ENCODE assay signal across 8 cellular contexts in genomic region chr4:6269400-6269650, GRCh38. TPM values are rescaled to one million over a fixed set of nuclear protein-coding genes. Genes with fewer than 3 reads are reported as not detected.
DNase-seq lines count a peak whose midpoint lies in the region; ATAC-seq, FAIRE-seq and TF ChIP-seq lines count a peak whose summit lies in the region.

No MANE protein-coding gene starts in this region.

- POLR2A ChIA-PET in Caco-2 (lab: Charles Lee), result interaction anchor here (0.6 to 1.0 kb wide), 2 partner anchors 9 to 448 kb away, joined by 3 to 5 read pairs; no protein-coding TSS in a partner anchor

- CTCF ChIA-PET in Caco-2 (lab: Charles Lee), result interaction anchor here (0.8 to 2.1 kb wide), 3 partner anchors 9 to 58 kb away, joined by 4 to 8 read pairs (median 7); no protein-coding TSS in a partner anchor

- no peaks in the 10 kb centered on the region for H3K36me3 ChIP-seq in Caco-2 (ENCODE audit: control insufficient read depth, insufficient read depth, low read length)

- ATAC-seq in HG03457 (IDR thresholded peaks at IDR 0.05; ENCODE audit: unreplicated experiment), result peak; percentile 6

- H3K27me3 Mint-ChIP-seq in Caco-2 (ENCODE audit: insufficient read depth, unreplicated experiment) (peaks cover 8% of the 10 kb centered on the region), neural crest cell (ENCODE audit: low read depth) (peaks cover 9% of the 10 kb centered on the region)

- DNase-seq in Caco-2 (no peak), neural crest cell (ENCODE audit: low read depth, low spot score) (no peak), posterior cingulate gyrus (no peak), cerebellar nuclear complex (lab: John Stamatoyannopoulos, UW) (no peak), D721Med (ENCODE audit: insufficient read length, low spot score) (no peak)
- no peak for DNase-seq in stimulated activated CD4-positive, alpha-beta T cell treated with anti-CD3 and anti-CD28 coated beads, Interleukin-12 subunit alpha, Interleukin-12 subunit beta, amount 100 ng/mL, for 4 hours

- no peaks in the 10 kb centered on the region for H3K27me3 ChIP-seq in Caco-2 (replicated peaks; ENCODE audit: control insufficient read depth, insufficient read depth, low read length)

- H3K4me1 Mint-ChIP-seq in Caco-2 (ENCODE audit: low read depth, unreplicated experiment), result peaks cover 16% of the 10 kb centered on the region
- H3K4me1 Mint-ChIP-seq in neural crest cell, result peaks cover 28% of the 10 kb centered on the region

- H3K4me3 ChIP-seq in Caco-2 (ENCODE audit: low read depth, low read length), result peak overlapping the region; percentile 44

- H3K4me3 Mint-ChIP-seq in Caco-2 (ENCODE audit: unreplicated experiment), result peak overlapping the region; percentile 79
- peak overlapping the region; percentile 87 for H3K4me3 Mint-ChIP-seq in neural crest cell

- H3K9me3 ChIP-seq in Caco-2, result no peaks in the 10 kb centered on the region

- H3K27ac ChIP-seq in cingulate gyrus (ENCODE audit: low read depth, low read length), result peak overlapping the region; percentile 51

- TF ChIP-seq CTCF in Caco-2 (IDR thresholded peaks at IDR 0.05; ENCODE audit: insufficient read depth in 1 of 2, low read depth in 1 of 2, low read length in 1 of 2, severe bottlenecking in 1 of 2, unreplicated experiment in 1 of 2) (no peak), neural crest cell (conservative IDR thresholded peaks at IDR 0.05) (no peak), D721Med (IDR thresholded peaks at IDR 0.05; ENCODE audit: insufficient read depth, missing control alignments) (no peak)

- peaks cover 24% of the 10 kb centered on the region for H3K4me1 ChIP-seq in Caco-2

- no peak for FAIRE-seq in D721Med (lab: Jason Lieb, UNC)

- H3K36me3 Mint-ChIP-seq in Caco-2 (ENCODE audit: insufficient read depth, unreplicated experiment), result peaks cover 12% of the 10 kb centered on the region
- no peaks in the 10 kb centered on the region for H3K36me3 Mint-ChIP-seq in neural crest cell (ENCODE audit: low read depth)

- BruUV-seq in Caco-2 (replicated peaks; lab: Mats Ljungman, UMichigan), result no TSS peak

- no peak overlapping the region for H3K27ac Mint-ChIP-seq in Caco-2 (ENCODE audit: unreplicated experiment)
- H3K27ac Mint-ChIP-seq in neural crest cell (ENCODE audit: unreplicated experiment), result no peak overlapping the region

- intact Hi-C loops in Caco-2 (cut with micrococcal nuclease; ENCODE audit: unreplicated experiment) (no loop called here), posterior cingulate gyrus (cut with DNase I) (loop anchor here (5.0 kb wide), 1 partner anchor 58 kb away; no protein-coding TSS in a partner anchor)

- no peaks in the 10 kb centered on the region for H3K9me3 Mint-ChIP-seq in Caco-2 (ENCODE audit: unreplicated experiment)
- no peaks in the 10 kb centered on the region for H3K9me3 Mint-ChIP-seq in neural crest cell

RNA-seq across cellular contexts. Expression of gene WFS1, which starts 0.3 kb away (rescaled TPM):
- total RNA-seq in Caco-2 (2022) (17.8 and 24.9 TPM in 2 replicates), neural crest cell (24.8 and 25.1 TPM in 2 replicates)
